In genomic region chr3:40232626-40233025, GRCh38 we compare ENCODE assay signal across 29 cellular contexts.
"Had no signal": no experiment of that assay in that cellular context is flagged by ENCODE, and none has a peak within 500 bp of the region (broad histone marks: within the 10 kb centered on the region; RNA-seq: fewer than 3 reads in every experiment).

No MANE protein-coding gene starts in this region.

- H3K27ac ChIP-seq: neural progenitor cell, ovary, parathyroid adenoma, psoas muscle, right lobe of liver, sigmoid colon, suprapubic skin, testis, tibial artery, upper lobe of left lung, vagina had no signal

- H3K4me1 ChIP-seq: parathyroid adenoma, psoas muscle, right lobe of liver, suprapubic skin, testis, tibial artery, upper lobe of left lung, vagina had no signal

- H3K36me3 ChIP-seq: neural progenitor cell, ovary, suprapubic skin, tibial artery, upper lobe of left lung, vagina had no signal

- H3K9me3 ChIP-seq: ovary, psoas muscle, right lobe of liver, sigmoid colon, suprapubic skin, testis, tibial artery, upper lobe of left lung, vagina had no signal

- ATAC-seq: naive thymus-derived CD4-positive, alpha-beta T cell; natural killer cell; psoas muscle; right cardiac atrium; right lobe of liver; stimulated activated memory B cell treated with anti-CD40 and anti-IgM and Interleukin-4, amounts not matched to agents 10 μg/mL and 1 μg/mL and 100 μg/mL, for 72 hours; stimulated activated naive CD8-positive, alpha-beta T cell treated with anti-CD3 and anti-CD28 coated beads, Interleukin-15, amount 100 ng/mL, for 72 hours; stimulated activated naive CD8-positive, alpha-beta T cell treated with anti-CD3 and anti-CD28 coated beads, Interleukin-15, Interleukin-2, amounts not matched to agents 100 U/mL and 50 U/mL, for 24 hours had no signal

- H3K9ac ChIP-seq: neural progenitor cell, parathyroid adenoma had no signal

- H3K27me3 ChIP-seq: neural progenitor cell, ovary, right lobe of liver, sigmoid colon, suprapubic skin, testis, tibial artery, upper lobe of left lung, vagina had no signal

- H2AFZ ChIP-seq: neural progenitor cell, parathyroid adenoma had no signal

- H3K79me2 ChIP-seq: parathyroid adenoma had no signal

- H3K4me2 ChIP-seq: neural progenitor cell had no signal

- H3K4me3 ChIP-seq: neural progenitor cell, ovary, psoas muscle, right lobe of liver, sigmoid colon, suprapubic skin, testis, tibial artery, upper lobe of left lung, vagina had no signal

- FAIRE-seq: small intestine, urothelium cell line had no signal

- DNase-seq: naive thymus-derived CD4-positive, alpha-beta T cell; natural killer cell; occipital lobe; ovary; posterior cingulate gyrus; psoas muscle; right cardiac atrium; right lobe of liver; sigmoid colon; small intestine; stimulated activated CD4-positive, alpha-beta T cell treated with anti-CD3 and anti-CD28 coated beads, Interleukin-15, amount 100 ng/mL, for 24 hours; stimulated activated CD4-positive, alpha-beta T cell treated with anti-CD3 and anti-CD28 coated beads, Interleukin-2, amount 100 ng/mL, for 24 hours; stimulated activated CD4-positive, alpha-beta T cell treated with anti-CD3 and anti-CD28 coated beads, Interleukin-4, amount 100 ng/mL, for 1 hour; stimulated activated CD4-positive, alpha-beta T cell treated with anti-CD3 and anti-CD28 coated beads, Interleukin-4, amount 100 ng/mL, for 4 hours; stimulated activated CD8-positive, alpha-beta memory T cell treated with anti-CD3 and anti-CD28 coated beads, Interleukin-4, amount 100 ng/mL, for 48 hours; stimulated activated naive CD4-positive, alpha-beta T cell; stimulated activated naive CD8-positive, alpha-beta T cell treated with anti-CD3 and anti-CD28 coated beads, Interleukin-15, amount 100 ng/mL, for 72 hours; stimulated activated naive CD8-positive, alpha-beta T cell treated with anti-CD3 and anti-CD28 coated beads, Interleukin-15, Interleukin-2, amounts not matched to agents 100 U/mL and 50 U/mL, for 24 hours; substantia nigra; testis; tibial artery; trophoblast cell; upper lobe of left lung had no signal
